ENCODE assay signal across 21 cellular contexts in the genomic region with DNA sequence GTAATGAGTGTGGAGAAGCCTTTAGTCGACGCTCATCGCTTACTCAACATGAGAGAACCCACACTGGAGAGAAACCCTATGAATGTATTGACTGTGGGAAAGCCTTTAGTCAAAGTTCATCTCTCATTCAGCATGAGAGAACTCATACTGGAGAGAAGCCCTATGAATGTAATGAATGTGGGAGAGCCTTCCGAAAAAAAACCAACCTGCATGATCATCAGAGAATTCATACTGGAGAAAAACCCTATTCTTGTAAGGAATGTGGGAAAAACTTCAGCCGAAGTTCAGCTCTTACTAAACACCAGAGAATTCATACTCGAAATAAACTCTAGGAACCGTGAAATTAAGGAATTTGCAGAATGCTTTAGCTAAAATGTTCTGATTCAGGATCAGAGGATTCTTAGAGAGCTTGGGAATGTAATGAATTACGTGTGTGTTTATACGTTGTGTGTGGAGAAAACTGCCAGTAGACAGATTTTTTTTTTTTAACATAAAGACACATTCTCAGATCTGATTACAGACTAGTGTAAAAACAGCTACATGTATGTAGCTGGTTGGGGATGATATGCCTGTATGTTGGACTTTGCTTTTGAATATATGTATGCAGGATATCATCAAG. TPM values are rescaled to one million over a fixed set of nuclear protein-coding genes. Genes with fewer than 3 reads are reported as not detected.
DNase-seq lines count a peak whose midpoint lies in the region; ATAC-seq, FAIRE-seq and TF ChIP-seq lines count a peak whose summit lies in the region.
"Had no signal": no experiment of that assay in that cellular context is flagged by ENCODE, and none has a peak within 500 bp of the region (broad histone marks: within the 10 kb centered on the region; RNA-seq: fewer than 3 reads in every experiment).

No MANE protein-coding gene starts in this region.

- no peak overlapping the region for H3K4me2 ChIP-seq in HepG2 (ENCODE audit: low read depth, low read length)

- TF ChIP-seq CTCF in HepG2 (CRISPR knock-in tag; IDR thresholded peaks at IDR 0.05) = no peak
- TF ChIP-seq CTCF in right lobe of liver (IDR thresholded peaks at IDR 0.05) = no peak
- no peak for TF ChIP-seq CTCF in fibroblast of mammary gland (conservative IDR thresholded peaks at IDR 0.05; ENCODE audit: control insufficient read depth, insufficient read depth, low read depth, low read length)

- no peaks in the 10 kb centered on the region for H4K20me1 ChIP-seq in HepG2 (ENCODE audit: insufficient read depth, low read length)

- POLR2A ChIA-PET in HepG2 (lab: Yijun Ruan, JAX) = no interaction called here

- H3K4me1 ChIP-seq in HepG2 (ENCODE audit: insufficient read depth, low read length) (no peaks in the 10 kb centered on the region), right lobe of liver (no peaks in the 10 kb centered on the region)
- H3K4me1 ChIP-seq: gastroesophageal sphincter, right atrium auricular region, vagina had no signal

- 84% methylated on average over 9 of the region's 9 CpGs for WGBS in HepG2 (ENCODE audit: low lambda C conversion rate)
- WGBS in right lobe of liver (ENCODE audit: insufficient coverage, low coverage, low lambda C conversion rate, missing lambda C conversion rate) = 92% methylated on average over 7 of the region's 9 CpGs

- H3K36me3 ChIP-seq in HepG2 (replicated peaks in 1 of 2; ENCODE audit: control insufficient read depth in 1 of 2, insufficient read depth in 2 of 2, low read length in 2 of 2) = peaks cover 10 to 38% of the 10 kb centered on the region in 2 experiments
- H3K36me3 ChIP-seq in right lobe of liver = peaks cover 0 to 35% (median 14%) of the 10 kb centered on the region in 4 donors

- TF ChIP-seq RAD21 in HepG2 (CRISPR knock-in tag; IDR thresholded peaks at IDR 0.05) = no peak

- H3K4me3 Mint-ChIP-seq in activated T-cell treated with anti-CD3 and anti-CD28 coated beads, Interleukin-2, amount 50 U/mL, for 4 hours = no peak overlapping the region
- H3K4me3 Mint-ChIP-seq: H9; naive thymus-derived CD8-positive, alpha-beta T cell; WTC11 had no signal

- no peaks in the 10 kb centered on the region for H3K4me1 Mint-ChIP-seq in activated T-cell treated with anti-CD3 and anti-CD28 coated beads, Interleukin-2, amount 50 U/mL, for 4 hours (ENCODE audit: low read depth)
- H3K4me1 Mint-ChIP-seq: H9, WTC11 had no signal

- TF ChIP-seq EP300 in HepG2 (IDR thresholded peaks at IDR 0.05; ENCODE audit: low read depth in 2 of 2, low read length in 2 of 2) (no peak), HepG2 (CRISPR knock-in tag; IDR thresholded peaks at IDR 0.05; ENCODE audit: borderline replicate concordance) (no peak)

- peaks cover 69% of the 10 kb centered on the region for H3K9me3 Mint-ChIP-seq in activated T-cell treated with anti-CD3 and anti-CD28 coated beads, Interleukin-2, amount 50 U/mL, for 4 hours

- in situ Hi-C loops in HepG2 (cut with HindIII; ENCODE audit: extremely low pct_ligation_motif_present, low pct_unique_long_range_greater_than_20kb) = no loop called here

- H3K9me3 ChIP-seq in HepG2 (ENCODE audit: low read length) (peaks cover 100% of the 10 kb centered on the region), right lobe of liver (peaks cover 0 to 87% (median 48%) of the 10 kb centered on the region in 4 donors)

- TF ChIP-seq POLR2A in HepG2 (IDR thresholded peaks at IDR 0.05; ENCODE audit: insufficient read depth in 1 of 2, low read depth in 2 of 2, low read length in 2 of 2) = no peak
- TF ChIP-seq POLR2A in right lobe of liver (IDR thresholded peaks at IDR 0.05) = no peak

- peaks cover 64% of the 10 kb centered on the region for H3K36me3 Mint-ChIP-seq in activated T-cell treated with anti-CD3 and anti-CD28 coated beads, Interleukin-2, amount 50 U/mL, for 4 hours (ENCODE audit: insufficient read depth)

- ATAC-seq in HepG2 = no peak
- ATAC-seq in right lobe of liver = no peak
- ATAC-seq in esophagus mucosa = no peak
- ATAC-seq in activated T-cell treated with anti-CD3 and anti-CD28 coated beads, Interleukin-2, amount 50 U/mL, for 4 hours = no peak
- ATAC-seq: gastroesophageal sphincter; naive thymus-derived CD8-positive, alpha-beta T cell; WTC11 had no signal

- H3K27me3 ChIP-seq in HepG2 (ENCODE audit: control insufficient read depth in 1 of 2, insufficient read depth in 2 of 2, low read length in 2 of 2) (no peaks in the 10 kb centered on the region), right lobe of liver (no peaks in the 10 kb centered on the region)
- H3K27me3 ChIP-seq: gastroesophageal sphincter, right atrium auricular region, vagina had no signal

- H3K4me3 ChIP-seq in HepG2 (replicated peaks in 1 of 3; ENCODE audit: insufficient read depth in 1 of 3, low read depth in 2 of 3, low read length in 3 of 3) (no peak overlapping the region), right lobe of liver (no peak overlapping the region), fibroblast of mammary gland (ENCODE audit: control insufficient read depth, low read depth, low read length) (no peak overlapping the region)
- H3K4me3 ChIP-seq: gastroesophageal sphincter, right atrium auricular region had no signal

- intact Hi-C loops in HepG2 (cut with micrococcal nuclease; ENCODE audit: unreplicated experiment) (no loop called here), right lobe of liver (cut with DNase I) (no loop called here)

- DNase-seq in HepG2 (ENCODE audit: low spot score) = no peak
- no peak for DNase-seq in right lobe of liver
- DNase-seq in NCI-H748 treated with DMSO at 0.1 percent for 48 hours (lab: John Stamatoyannopoulos, UW) = peak; percentile 0
- DNase-seq in fibroblast of mammary gland (ENCODE audit: low read depth) = peak; percentile 33
- DNase-seq in activated T-cell treated with anti-CD3 and anti-CD28 coated beads, Interleukin-2, amount 50 U/mL, for 4 hours = no peak
- no peak for DNase-seq in activated CD4-positive, alpha-beta T cell treated with anti-CD3 and anti-CD28 coated beads for 1 hour
- DNase-seq in GF-D8 (lab: John Stamatoyannopoulos, UW) = no peak
- DNase-seq: activated CD8-positive, alpha-beta memory T cell treated with anti-CD3 and anti-CD28 coated beads, Interleukin-2, amount 50 U/mL, for 4 hours; AML-193; H9; islet precursor cell; naive thymus-derived CD8-positive, alpha-beta T cell; NCI-H1694 treated with DMSO at 0.1 percent for 48 hours; stimulated activated CD4-positive, alpha-beta T cell treated with anti-CD3 and anti-CD28 coated beads, Interleukin-4, amount 100 ng/mL, for 4 hours; stimulated activated naive CD4-positive, alpha-beta T cell treated with Interleukin-2 at 50 U/mL for 16 hours had no signal

- no peak overlapping the region for H2AFZ ChIP-seq in HepG2 (ENCODE audit: low read length)

- CTCF ChIA-PET in HepG2 (lab: Yijun Ruan, JAX; ENCODE audit: low intra/inter-chr PET ratio, low total read pairs) = no interaction called here

- H3K27ac ChIP-seq in HepG2 (ENCODE audit: extremely low read length, insufficient read depth, low read length) (no peak overlapping the region), right lobe of liver (no peak overlapping the region)
- H3K27ac ChIP-seq: gastroesophageal sphincter, right atrium auricular region, vagina had no signal

- BruUV-seq in HepG2 (replicated peaks; lab: Mats Ljungman, UMichigan) = no TSS peak

- no peak overlapping the region for H3K9ac ChIP-seq in HepG2 (ENCODE audit: insufficient read depth, low read depth, low read length)

- FAIRE-seq in HepG2 (lab: Jason Lieb, UNC) = no peak
- FAIRE-seq: colon had no signal

- no peaks in the 10 kb centered on the region for H3K27me3 Mint-ChIP-seq in activated T-cell treated with anti-CD3 and anti-CD28 coated beads, Interleukin-2, amount 50 U/mL, for 4 hours (ENCODE audit: low read depth)
- H3K27me3 Mint-ChIP-seq: naive thymus-derived CD8-positive, alpha-beta T cell had no signal

- no peaks in the 10 kb centered on the region for H3K79me2 ChIP-seq in HepG2 (ENCODE audit: insufficient read depth, low read length)

TF ChIP-seq in HepG2, 621 proteins besides CTCF, POLR2A, EP300 and RAD21 (continues in another document):
- TF ChIP-seq ZC3H4 (CRISPR knock-in tag; IDR thresholded peaks at IDR 0.05; ENCODE audit: borderline replicate concordance) (no peak), ZNF44 (CRISPR knock-in tag; IDR thresholded peaks at IDR 0.05) (no peak)
- TF ChIP-seq, protein P1, sequence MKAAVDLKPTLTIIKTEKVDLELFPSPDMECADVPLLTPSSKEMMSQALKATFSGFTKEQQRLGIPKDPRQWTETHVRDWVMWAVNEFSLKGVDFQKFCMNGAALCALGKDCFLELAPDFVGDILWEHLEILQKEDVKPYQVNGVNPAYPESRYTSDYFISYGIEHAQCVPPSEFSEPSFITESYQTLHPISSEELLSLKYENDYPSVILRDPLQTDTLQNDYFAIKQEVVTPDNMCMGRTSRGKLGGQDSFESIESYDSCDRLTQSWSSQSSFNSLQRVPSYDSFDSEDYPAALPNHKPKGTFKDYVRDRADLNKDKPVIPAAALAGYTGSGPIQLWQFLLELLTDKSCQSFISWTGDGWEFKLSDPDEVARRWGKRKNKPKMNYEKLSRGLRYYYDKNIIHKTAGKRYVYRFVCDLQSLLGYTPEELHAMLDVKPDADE (CRISPR knock-in tag; IDR thresholded peaks at IDR 0.05) = no peak

RNA-seq across cellular contexts. Expression of a gene that starts 25.4 kb away (rescaled TPM):
- total RNA-seq in HepG2 (2016; rRNA removed; fragmentation: Illumina TruSeq; extraction: Trizol) (17.6 and 21.9 TPM in 2 replicates), right lobe of liver (10 to 100 TPM in 1 of 6 experiments, 1 to 10 TPM in 5; 3.4 to 11.3 (median 6.2) TPM), esophagus mucosa (12.0 TPM)
- 5.3 and 6.1 TPM in 2 replicates for total RNA-seq in HepG2 (2016; cell fraction: cytosol; rRNA removed; fragmentation: Illumina TruSeq; extraction: Trizol; ENCODE audit: low read depth)
- 16.8 and 19.8 TPM in 2 replicates for total RNA-seq in HepG2 (2016; cell fraction: insoluble cytoplasmic fraction; rRNA removed; fragmentation: Illumina TruSeq; extraction: Trizol)
- 12.0 and 12.6 TPM in 2 replicates for total RNA-seq in HepG2 (2016; cell fraction: membrane; rRNA removed; fragmentation: Illumina TruSeq; extraction: Trizol)
- total RNA-seq in HepG2 (2016; cell fraction: nucleus; rRNA removed; fragmentation: Illumina TruSeq; extraction: Trizol) = 16.4 and 21.3 TPM in 2 replicates
- polyA plus RNA-seq in HepG2 (2011; rRNA removed) = 17.6 and 18.9 TPM in 2 replicates
- 8.1 and 9.3 TPM in 2 replicates for polyA plus RNA-seq in HepG2 (2011; cell fraction: cytosol; rRNA removed)
- 36.1 and 55.4 TPM in 2 replicates for polyA plus RNA-seq in HepG2 (2011; cell fraction: nucleus; rRNA removed)
- 12.8 and 14.6 TPM in 2 replicates for polyA plus RNA-seq in HepG2 (2012)
- polyA plus RNA-seq in HepG2 (2016; cell fraction: cytosol; fragmentation: Illumina TruSeq; extraction: Trizol; ENCODE audit: low read depth) = 4.5 and 5.6 TPM in 2 replicates
- 14.3 and 14.6 TPM in 2 replicates for polyA plus RNA-seq in HepG2 (2016; cell fraction: insoluble cytoplasmic fraction; fragmentation: Illumina TruSeq; extraction: Trizol; ENCODE audit: low read depth)
- polyA plus RNA-seq in HepG2 (2016; cell fraction: membrane; fragmentation: Illumina TruSeq; extraction: Trizol; ENCODE audit: low read depth) = 6.2 and 9.0 TPM in 2 replicates
- 27.9 and 29.5 TPM in 2 replicates for polyA plus RNA-seq in HepG2 (2016; cell fraction: nucleus; fragmentation: Illumina TruSeq; extraction: Trizol; ENCODE audit: insufficient read depth, low read depth)
- 0.58 and 14.8 TPM in 2 replicates for polyA minus RNA-seq in HepG2 (2011; rRNA and poly(A)+ RNA removed; ENCODE audit: low replicate concordance)
- 13.7 and 13.9 TPM in 2 replicates for polyA minus RNA-seq in HepG2 (2011; cell fraction: cytosol; rRNA and poly(A)+ RNA removed)
- polyA minus RNA-seq in HepG2 (2011; cell fraction: nucleus; rRNA and poly(A)+ RNA removed) = 28.3 and 40.0 TPM in 2 replicates
- total RNA-seq in activated T-cell treated with anti-CD3 and anti-CD28 coated beads, Interleukin-2, amount 50 U/mL, for 4 hours = 10 to 100 TPM; 12.2 to 13.4 (median 12.6) TPM

Comparison
In these comparisons a context has a peak if more than half of its experiments do, and no peak if none do; other contexts are left out.
1. DNase-seq: peak in NCI-H748 treated with DMSO at 0.1 percent for 48 hours (single experiment) and fibroblast of mammary gland (single experiment); none in HepG2 (single experiment), right lobe of liver (0 of 3), activated T-cell treated with anti-CD3 and anti-CD28 coated beads, Interleukin-2, amount 50 U/mL, for 4 hours (single experiment), activated CD4-positive, alpha-beta T cell treated with anti-CD3 and anti-CD28 coated beads for 1 hour (single experiment) and GF-D8 (single experiment).